In the genomic region with DNA sequence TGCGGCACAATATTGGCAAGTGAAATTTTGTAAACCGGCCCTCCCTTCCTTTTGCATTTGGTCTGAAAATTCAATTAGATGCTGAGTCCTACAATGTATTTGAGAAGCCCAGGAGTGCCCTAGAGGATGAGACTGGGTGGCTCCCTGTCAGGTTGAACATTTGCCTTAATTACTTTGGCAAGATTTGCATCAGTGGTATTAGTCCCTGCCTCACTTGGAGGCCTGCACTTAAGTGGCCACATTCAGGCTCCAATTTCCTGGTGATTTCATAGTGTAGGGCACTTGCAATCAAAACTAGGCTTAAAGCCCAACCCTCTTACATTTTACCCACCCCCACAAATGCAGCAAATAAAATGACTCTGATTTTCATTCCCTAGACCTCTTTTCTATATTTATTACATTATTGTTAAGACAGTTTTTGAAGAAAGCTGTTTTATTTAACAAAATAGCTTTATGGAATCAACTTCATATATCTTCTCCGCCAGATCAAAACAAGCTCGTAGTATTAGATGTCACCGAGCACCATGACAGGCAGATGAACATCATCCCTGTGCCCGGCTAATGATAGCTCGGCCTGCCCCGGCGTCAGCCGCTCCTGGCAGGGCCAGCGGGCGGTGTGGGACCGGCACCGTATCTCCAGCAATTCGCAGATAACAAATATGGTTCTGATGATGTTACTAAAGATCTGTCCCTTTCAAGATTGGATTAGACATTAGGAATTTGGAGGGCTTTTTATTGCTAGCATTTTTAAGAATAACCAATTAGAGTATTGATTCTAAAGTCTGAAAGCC, we compare ENCODE assay signal across 14 cellular contexts.
DNase-seq lines count a peak whose midpoint lies in the region; ATAC-seq, FAIRE-seq and TF ChIP-seq lines count a peak whose summit lies in the region.
"Had no signal": no experiment of that assay in that cellular context is flagged by ENCODE, and none has a peak within 500 bp of the region (broad histone marks: within the 10 kb centered on the region; RNA-seq: fewer than 3 reads in every experiment).

No MANE protein-coding gene starts in this region.

- peak overlapping the region; percentile 57 for H3K27ac ChIP-seq in 22Rv1
- H3K27ac ChIP-seq in HepG2 (ENCODE audit: extremely low read length, insufficient read depth, low read length): peak overlapping the region; percentile 58
- H3K27ac ChIP-seq: KMS-11 had no signal

- no peaks in the 10 kb centered on the region for H3K36me3 ChIP-seq in HepG2 (replicated peaks in 1 of 2; ENCODE audit: control insufficient read depth in 1 of 2, insufficient read depth in 2 of 2, low read length in 2 of 2)
- H3K36me3 ChIP-seq: tibial nerve had no signal

- H3K4me3 ChIP-seq in HepG2 (replicated peaks in 1 of 3; ENCODE audit: insufficient read depth in 1 of 3, low read depth in 2 of 3, low read length in 3 of 3): no peak overlapping the region
- H3K4me3 ChIP-seq: tibial nerve had no signal

- ATAC-seq in HepG2 (no peak), HG03139 (IDR thresholded peaks at IDR 0.05; ENCODE audit: unreplicated experiment) (no peak), GM18498 (IDR thresholded peaks at IDR 0.05; ENCODE audit: unreplicated experiment) (no peak), HG02970 (IDR thresholded peaks at IDR 0.05; ENCODE audit: low FRiP score, unreplicated experiment) (no peak)
- ATAC-seq: PC-3 had no signal

- TF ChIP-seq POLR2A in HepG2 (IDR thresholded peaks at IDR 0.05; ENCODE audit: insufficient read depth in 1 of 2, low read depth in 2 of 2, low read length in 2 of 2): no peak

- BruUV-seq in HepG2 (replicated peaks; lab: Mats Ljungman, UMichigan): no TSS peak

- in situ Hi-C loops in HepG2 (cut with HindIII; ENCODE audit: extremely low pct_ligation_motif_present, low pct_unique_long_range_greater_than_20kb): no loop called here

- no peak for FAIRE-seq in HepG2 (lab: Jason Lieb, UNC)

- H3K4me2 ChIP-seq in HepG2 (ENCODE audit: low read depth, low read length): peak overlapping the region; percentile 55; the same call in 1 of the 2 replicates
- H3K4me2 ChIP-seq: KMS-11 had no signal

- TF ChIP-seq CTCF in 22Rv1 (IDR thresholded peaks at IDR 0.05): no peak
- no peak for TF ChIP-seq CTCF in HepG2 (CRISPR knock-in tag; IDR thresholded peaks at IDR 0.05)

- WGBS in HepG2 (ENCODE audit: low lambda C conversion rate): 96% methylated on average over 15 of the region's 15 CpGs

- DNase-seq in NCI-H128 (lab: John Stamatoyannopoulos, UW; ENCODE audit: unreplicated experiment) (peak; percentile 28), astrocyte of the hippocampus (ENCODE audit: low read depth, low spot score) (peak; percentile 34), HepG2 (ENCODE audit: low spot score) (no peak)
- no peak for DNase-seq in activated naive CD4-positive, alpha-beta T cell treated with anti-CD3 and anti-CD28 coated beads, Interleukin-2, amount 50 U/mL, for 16 hours
- DNase-seq: ACHN; activated CD4-positive, alpha-beta T cell treated with anti-CD3 and anti-CD28 coated beads, Interleukin-2, amount 50 U/mL, for 1 hour; NCI-H2171; PC-3 had no signal

- TF ChIP-seq RAD21 in HepG2 (CRISPR knock-in tag; IDR thresholded peaks at IDR 0.05): no peak

- intact Hi-C loops in HepG2 (cut with micrococcal nuclease; ENCODE audit: unreplicated experiment): no loop called here

- H3K79me2 ChIP-seq in HepG2 (ENCODE audit: insufficient read depth, low read length): no peaks in the 10 kb centered on the region

- TF ChIP-seq EP300 in HepG2 (IDR thresholded peaks at IDR 0.05; ENCODE audit: low read depth in 2 of 2, low read length in 2 of 2) (no peak), HepG2 (CRISPR knock-in tag; IDR thresholded peaks at IDR 0.05; ENCODE audit: borderline replicate concordance) (no peak)

- no peak overlapping the region for H2AFZ ChIP-seq in HepG2 (ENCODE audit: low read length)

- no peaks in the 10 kb centered on the region for H4K20me1 ChIP-seq in HepG2 (ENCODE audit: insufficient read depth, low read length)

- POLR2A ChIA-PET in HepG2 (lab: Yijun Ruan, JAX): interaction anchor here (0.8 to 4.9 kb wide), 3 partner anchors 13 to 86 kb away, joined by 4 to 46 read pairs (median 10); no protein-coding TSS in a partner anchor

- CTCF ChIA-PET in HepG2 (lab: Yijun Ruan, JAX; ENCODE audit: low intra/inter-chr PET ratio, low total read pairs): no interaction called here

- 0 out of 5 replicates have a peak, but pooled peaks cover 0 to 2% of the 10 kb centered on the region in 2 experiments for H3K27me3 ChIP-seq in HepG2 (ENCODE audit: control insufficient read depth in 1 of 2, insufficient read depth in 2 of 2, low read length in 2 of 2)
- H3K27me3 ChIP-seq: tibial nerve had no signal

- no peaks in the 10 kb centered on the region for H3K9me3 ChIP-seq in HepG2 (ENCODE audit: low read length)
- H3K9me3 ChIP-seq: tibial nerve had no signal

- H3K9ac ChIP-seq in HepG2 (ENCODE audit: insufficient read depth, low read depth, low read length): no peak overlapping the region
- H3K9ac ChIP-seq: KMS-11 had no signal

- peaks cover 54% of the 10 kb centered on the region for H3K4me1 ChIP-seq in HepG2 (ENCODE audit: insufficient read depth, low read length)

TF ChIP-seq in HepG2, 621 proteins besides CTCF, POLR2A, EP300 and RAD21:
- TF ChIP-seq MED1 (CRISPR knock-in tag; IDR thresholded peaks at IDR 0.05): peak; percentile 3; the same call in 1 of the 2 replicates
- no peak for TF ChIP-seq ZNF605 (CRISPR knock-in tag; IDR thresholded peaks at IDR 0.05)

Comparison
In these comparisons a context has a peak if more than half of its experiments do, and no peak if none do; other contexts are left out.
1. DNase-seq: peak in NCI-H128 (single experiment) and astrocyte of the hippocampus (single experiment); none in HepG2 (single experiment) and activated naive CD4-positive, alpha-beta T cell treated with anti-CD3 and anti-CD28 coated beads, Interleukin-2, amount 50 U/mL, for 16 hours (single experiment).